ENCODE assay signal across 9 cellular contexts in genomic region chr5:177836191-177836590, GRCh38. TPM values are rescaled to one million over a fixed set of nuclear protein-coding genes. Genes with fewer than 3 reads are reported as not detected.
A peak's percentile ranks its signal among the peaks of the same experiment; 100 is the strongest.
DNase-seq lines count a peak whose midpoint lies in the region; ATAC-seq and TF ChIP-seq lines count a peak whose summit lies in the region.
"Not testable (repeated sequence)": the region's sequence is repeated elsewhere in the genome, so short reads cannot be mapped to it uniquely, and the experiment has no call there.
"Had no signal": no experiment of that assay in that cellular context is flagged by ENCODE, and none has a peak within 500 bp of the region (broad histone marks: within the 10 kb centered on the region; RNA-seq: fewer than 3 reads in every experiment).

No MANE protein-coding gene starts in this region.

- peak in 3 of 4 experiments; percentile 62 to 77 (median 64) for ATAC-seq in T-cell (replicated peaks in 1 of 4)
- ATAC-seq in activated CD8-positive, alpha-beta T cell treated with anti-CD3 and anti-CD28 coated beads, Interleukin-2, amount 10 ng/mL, durations not matched to agents 7 days and 5 days: peak; percentile 90
- peak; percentile 67 for ATAC-seq in effector memory CD8-positive, alpha-beta T cell (replicated peaks)
- peak; percentile 61 to 71 for ATAC-seq in natural killer cell treated with Interleukin-12 subunit alpha and Interleukin-12 subunit beta and Interleukin-15 and Interleukin-18, amount 100 ng/mL, for 72 hours

- intact Hi-C loops in activated CD4-positive, alpha-beta T cell treated with anti-CD3 and anti-CD28 coated beads, Interleukin-2, amount 10 ng/mL, durations not matched to agents 24 days and 14 days (cut with micrococcal nuclease): not testable (repeated sequence)

- TF ChIP-seq CTCF in GM13976 (IDR thresholded peaks at IDR 0.05; ENCODE audit: borderline replicate concordance, control extremely low read depth, extremely low read depth, insufficient read depth, missing control alignments): not testable (repeated sequence)

- not testable (repeated sequence) for H3K9me3 Mint-ChIP-seq in T-cell; activated CD4-positive, alpha-beta T cell treated with anti-CD3 and anti-CD28 coated beads, Interleukin-2, amount 10 ng/mL, durations not matched to agents 24 days and 14 days; activated CD8-positive, alpha-beta T cell treated with anti-CD3 and anti-CD28 coated beads, Interleukin-2, amount 10 ng/mL, durations not matched to agents 7 days and 5 days (ENCODE audit: insufficient read depth); activated naive CD4-positive, alpha-beta T cell treated with anti-CD3 and anti-CD28 coated beads, Interleukin-2, amount 50 U/mL, for 24 hours; effector memory CD8-positive, alpha-beta T cell; natural killer cell treated with Interleukin-12 subunit alpha and Interleukin-12 subunit beta and Interleukin-15 and Interleukin-18, amount 100 ng/mL, for 72 hours

- H3K27ac Mint-ChIP-seq in T-cell: peak overlapping the region; percentile 70 to 74
- not testable (repeated sequence) for H3K27ac Mint-ChIP-seq in activated CD4-positive, alpha-beta T cell treated with anti-CD3 and anti-CD28 coated beads, Interleukin-2, amount 10 ng/mL, durations not matched to agents 24 days and 14 days; effector memory CD8-positive, alpha-beta T cell; natural killer cell treated with Interleukin-12 subunit alpha and Interleukin-12 subunit beta and Interleukin-15 and Interleukin-18, amount 100 ng/mL, for 72 hours
- H3K27ac Mint-ChIP-seq in activated CD8-positive, alpha-beta T cell treated with anti-CD3 and anti-CD28 coated beads, Interleukin-2, amount 10 ng/mL, durations not matched to agents 7 days and 5 days: peak overlapping the region; percentile 76
- peak overlapping the region; percentile 62 for H3K27ac Mint-ChIP-seq in activated naive CD4-positive, alpha-beta T cell treated with anti-CD3 and anti-CD28 coated beads, Interleukin-2, amount 50 U/mL, for 24 hours

- in situ Hi-C loops in GM13976 (cut with MboI; ENCODE audit: low sequenced_read_pairs, unreplicated experiment): not testable (repeated sequence)

- not testable (repeated sequence) for H3K36me3 Mint-ChIP-seq in T-cell; activated CD4-positive, alpha-beta T cell treated with anti-CD3 and anti-CD28 coated beads, Interleukin-2, amount 10 ng/mL, durations not matched to agents 24 days and 14 days (ENCODE audit: low read depth); activated CD8-positive, alpha-beta T cell treated with anti-CD3 and anti-CD28 coated beads, Interleukin-2, amount 10 ng/mL, durations not matched to agents 7 days and 5 days (ENCODE audit: low read depth); activated naive CD4-positive, alpha-beta T cell treated with anti-CD3 and anti-CD28 coated beads, Interleukin-2, amount 50 U/mL, for 24 hours; effector memory CD8-positive, alpha-beta T cell (ENCODE audit: insufficient read depth); natural killer cell treated with Interleukin-12 subunit alpha and Interleukin-12 subunit beta and Interleukin-15 and Interleukin-18, amount 100 ng/mL, for 72 hours

- peaks cover 17 to 40% (median 24%) of the 10 kb centered on the region in 3 donors for H3K4me1 Mint-ChIP-seq in T-cell
- not testable (repeated sequence) for H3K4me1 Mint-ChIP-seq in activated CD4-positive, alpha-beta T cell treated with anti-CD3 and anti-CD28 coated beads, Interleukin-2, amount 10 ng/mL, durations not matched to agents 24 days and 14 days; effector memory CD8-positive, alpha-beta T cell (ENCODE audit: low read depth in 2 of 2); natural killer cell treated with Interleukin-12 subunit alpha and Interleukin-12 subunit beta and Interleukin-15 and Interleukin-18, amount 100 ng/mL, for 72 hours (ENCODE audit: low read depth in 2 of 2)
- peaks cover 21% of the 10 kb centered on the region for H3K4me1 Mint-ChIP-seq in activated CD8-positive, alpha-beta T cell treated with anti-CD3 and anti-CD28 coated beads, Interleukin-2, amount 10 ng/mL, durations not matched to agents 7 days and 5 days (ENCODE audit: low read depth)
- peaks cover 21% of the 10 kb centered on the region for H3K4me1 Mint-ChIP-seq in activated naive CD4-positive, alpha-beta T cell treated with anti-CD3 and anti-CD28 coated beads, Interleukin-2, amount 50 U/mL, for 24 hours

- peak overlapping the region in 2 of 3 donors; percentile 39 to 73 for H3K4me3 Mint-ChIP-seq in T-cell
- H3K4me3 Mint-ChIP-seq in activated CD4-positive, alpha-beta T cell treated with anti-CD3 and anti-CD28 coated beads, Interleukin-2, amount 10 ng/mL, durations not matched to agents 24 days and 14 days: peak overlapping the region; percentile 62
- H3K4me3 Mint-ChIP-seq in activated CD8-positive, alpha-beta T cell treated with anti-CD3 and anti-CD28 coated beads, Interleukin-2, amount 10 ng/mL, durations not matched to agents 7 days and 5 days: peak overlapping the region; percentile 66
- H3K4me3 Mint-ChIP-seq in activated naive CD4-positive, alpha-beta T cell treated with anti-CD3 and anti-CD28 coated beads, Interleukin-2, amount 50 U/mL, for 24 hours: peak overlapping the region; percentile 63
- H3K4me3 Mint-ChIP-seq in effector memory CD8-positive, alpha-beta T cell: peak overlapping the region in 1 of 2 donors; percentile 58
- H3K4me3 Mint-ChIP-seq in natural killer cell treated with Interleukin-12 subunit alpha and Interleukin-12 subunit beta and Interleukin-15 and Interleukin-18, amount 100 ng/mL, for 72 hours: not testable (repeated sequence)

- peak; percentile 1 for DNase-seq in GM13976 (ENCODE audit: low spot score)
- peak in 3 of 34 experiments; percentile 3 to 7 (median 5) for DNase-seq in T-cell
- DNase-seq in activated CD4-positive, alpha-beta T cell treated with anti-CD3 and anti-CD28 coated beads, Interleukin-2, amount 10 ng/mL, durations not matched to agents 24 days and 14 days: peak; percentile 66
- peak; percentile 66 for DNase-seq in activated CD8-positive, alpha-beta T cell treated with anti-CD3 and anti-CD28 coated beads, Interleukin-2, amount 10 ng/mL, durations not matched to agents 7 days and 5 days
- not testable (repeated sequence) for DNase-seq in effector memory CD8-positive, alpha-beta T cell; natural killer cell treated with Interleukin-12 subunit alpha and Interleukin-12 subunit beta and Interleukin-15 and Interleukin-18, amount 100 ng/mL, for 72 hours (ENCODE audit: low spot score)

- H3K27me3 Mint-ChIP-seq in T-cell; activated CD4-positive, alpha-beta T cell treated with anti-CD3 and anti-CD28 coated beads, Interleukin-2, amount 10 ng/mL, durations not matched to agents 24 days and 14 days; activated CD8-positive, alpha-beta T cell treated with anti-CD3 and anti-CD28 coated beads, Interleukin-2, amount 10 ng/mL, durations not matched to agents 7 days and 5 days (ENCODE audit: low read depth); activated naive CD4-positive, alpha-beta T cell treated with anti-CD3 and anti-CD28 coated beads, Interleukin-2, amount 50 U/mL, for 24 hours; effector memory CD8-positive, alpha-beta T cell; natural killer cell treated with Interleukin-12 subunit alpha and Interleukin-12 subunit beta and Interleukin-15 and Interleukin-18, amount 100 ng/mL, for 72 hours: not testable (repeated sequence)

- CTCF ChIA-PET in T-cell (lab: Charles Lee); activated CD8-positive, alpha-beta T cell treated with anti-CD3 and anti-CD28 coated beads, Interleukin-2, amount 10 ng/mL, durations not matched to agents 7 days and 5 days (lab: Charles Lee): not testable (repeated sequence)

- POLR2A ChIA-PET in T-cell (lab: Charles Lee); activated CD8-positive, alpha-beta T cell treated with anti-CD3 and anti-CD28 coated beads, Interleukin-2, amount 10 ng/mL, durations not matched to agents 7 days and 5 days (lab: Charles Lee): not testable (repeated sequence)

RNA-seq across cellular contexts. Expression of gene FAM153A, which starts 53.5 kb away (rescaled TPM):
- total RNA-seq in T-cell: 10 to 100 TPM; 74.4 to 99.4 (median 93.8) TPM
- 12.8 and 13.1 TPM in 2 replicates for total RNA-seq in activated CD4-positive, alpha-beta T cell treated with anti-CD3 and anti-CD28 coated beads, Interleukin-2, amount 10 ng/mL, durations not matched to agents 24 days and 14 days
- 10 to 100 TPM; 10.4 to 14.3 TPM for total RNA-seq in activated CD8-positive, alpha-beta T cell treated with anti-CD3 and anti-CD28 coated beads, Interleukin-2, amount 10 ng/mL, durations not matched to agents 7 days and 5 days
- 1 to 10 TPM in 1 of 2 donors, not detected in 1; 3.8 TPM for total RNA-seq in natural killer cell treated with Interleukin-12 subunit alpha and Interleukin-12 subunit beta and Interleukin-15 and Interleukin-18, amount 100 ng/mL, for 72 hours
- total RNA-seq: G401, PC-9 had no signal
